1 cellular context compared by ENCODE assay signal in the genomic region with DNA sequence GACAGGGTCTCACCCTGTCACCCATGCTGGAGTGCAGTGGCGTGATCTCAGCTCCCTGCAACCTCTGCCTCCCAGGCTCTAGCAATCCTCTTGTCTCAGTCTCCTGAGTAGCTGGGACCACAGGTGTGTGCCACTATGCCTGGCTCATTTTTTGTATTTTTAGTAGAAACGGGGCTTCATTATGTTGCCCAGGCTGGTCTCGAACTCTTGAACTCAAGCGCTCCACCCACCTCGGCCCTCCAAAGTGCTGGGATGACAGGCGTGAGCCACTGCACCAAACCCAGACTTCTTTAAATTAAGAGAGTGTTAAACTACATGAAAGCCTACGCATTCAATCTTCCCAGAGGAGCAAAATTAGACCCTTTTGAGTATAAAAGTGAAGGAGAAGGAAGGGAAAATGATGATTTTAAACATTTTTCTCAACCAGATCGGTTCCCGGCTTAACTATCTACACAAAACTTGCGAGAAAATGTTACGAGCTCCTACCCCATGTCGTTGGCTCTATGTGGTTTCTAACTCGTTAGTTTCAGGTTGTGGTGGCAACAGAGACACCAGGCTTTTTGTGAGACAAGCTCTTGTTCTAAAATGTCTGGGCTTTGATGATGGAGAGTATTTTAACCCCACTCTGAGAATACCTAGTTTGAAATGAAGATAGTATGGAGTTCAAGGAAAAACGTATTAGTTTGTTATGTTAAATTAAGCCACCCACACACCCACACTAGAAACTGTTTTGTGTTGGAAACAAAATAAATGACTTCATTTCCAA.
TF ChIP-seq lines count a peak whose summit lies in the region.

No MANE protein-coding gene starts in this region.

TF ChIP-seq in K562, 482 proteins besides CTCF, POLR2A, EP300 and RAD21:
- no peak for TF ChIP-seq RUNX1 (IDR thresholded peaks at IDR 0.05; ENCODE audit: low read depth)
- TF ChIP-seq ARHGAP35 (IDR thresholded peaks at IDR 0.05; ENCODE audit: partially characterized antibody) = no peak
- TF ChIP-seq, protein P1, sequence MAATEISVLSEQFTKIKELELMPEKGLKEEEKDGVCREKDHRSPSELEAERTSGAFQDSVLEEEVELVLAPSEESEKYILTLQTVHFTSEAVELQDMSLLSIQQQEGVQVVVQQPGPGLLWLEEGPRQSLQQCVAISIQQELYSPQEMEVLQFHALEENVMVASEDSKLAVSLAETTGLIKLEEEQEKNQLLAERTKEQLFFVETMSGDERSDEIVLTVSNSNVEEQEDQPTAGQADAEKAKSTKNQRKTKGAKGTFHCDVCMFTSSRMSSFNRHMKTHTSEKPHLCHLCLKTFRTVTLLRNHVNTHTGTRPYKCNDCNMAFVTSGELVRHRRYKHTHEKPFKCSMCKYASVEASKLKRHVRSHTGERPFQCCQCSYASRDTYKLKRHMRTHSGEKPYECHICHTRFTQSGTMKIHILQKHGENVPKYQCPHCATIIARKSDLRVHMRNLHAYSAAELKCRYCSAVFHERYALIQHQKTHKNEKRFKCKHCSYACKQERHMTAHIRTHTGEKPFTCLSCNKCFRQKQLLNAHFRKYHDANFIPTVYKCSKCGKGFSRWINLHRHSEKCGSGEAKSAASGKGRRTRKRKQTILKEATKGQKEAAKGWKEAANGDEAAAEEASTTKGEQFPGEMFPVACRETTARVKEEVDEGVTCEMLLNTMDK (IDR thresholded peaks at IDR 0.05; ENCODE audit: borderline replicate concordance, insufficient read depth, low read depth, low read length, poor library complexity, severe bottlenecking) = no peak
